20 cellular contexts compared by ENCODE assay signal in genomic region chr4:20592666-20593065, GRCh38.
DNase-seq lines count a peak whose midpoint lies in the region; ATAC-seq and TF ChIP-seq lines count a peak whose summit lies in the region.
"Had no signal": no experiment of that assay in that cellular context is flagged by ENCODE, and none has a peak within 500 bp of the region (broad histone marks: within the 10 kb centered on the region; RNA-seq: fewer than 3 reads in every experiment).

No MANE protein-coding gene starts in this region.

- no peaks in the 10 kb centered on the region for H3K79me1 ChIP-seq in IMR-90 (ENCODE audit: low read depth in 1 of 2, low read length in 2 of 2)

- no peak overlapping the region for H3K56ac ChIP-seq in IMR-90 (ENCODE audit: extremely low read depth, insufficient read depth, low read length)

- no peak overlapping the region for H3K4me2 ChIP-seq in IMR-90 (ENCODE audit: low read depth, low read length)

- H4K20me1 ChIP-seq in IMR-90 (ENCODE audit: insufficient read depth, low read length) = no peaks in the 10 kb centered on the region

- intact Hi-C loops in IMR-90 (cut with micrococcal nuclease) (no loop called here), mucosa of descending colon (cut with DNase I, micrococcal nuclease) (no loop called here)

- no peak for TF ChIP-seq CTCF in IMR-90 (conservative IDR thresholded peaks at IDR 0.05; ENCODE audit: low read depth, low read length)
- TF ChIP-seq CTCF in mucosa of descending colon (IDR thresholded peaks at IDR 0.05) = no peak

- dilution Hi-C loops in IMR-90 (cut with HindIII; ENCODE audit: low sequenced_read_pairs, unreplicated experiment) = no loop called here

- H4K5ac ChIP-seq in IMR-90 (ENCODE audit: low read depth, low read length) = no peak overlapping the region

- TF ChIP-seq RAD21 in IMR-90 (IDR thresholded peaks at IDR 0.05; ENCODE audit: low read length) = no peak

- no TSS peak for BruUV-seq in IMR-90 (replicated peaks; lab: Mats Ljungman, UMichigan)

- H3K4me1 ChIP-seq in IMR-90 (ENCODE audit: control insufficient read depth, insufficient read depth, low read length) = no peaks in the 10 kb centered on the region
- peaks cover 12% of the 10 kb centered on the region for H3K4me1 ChIP-seq in mucosa of descending colon (ENCODE audit: low read depth)
- H3K4me1 ChIP-seq: body of pancreas, testis had no signal

- no peak overlapping the region for H3K27ac ChIP-seq in IMR-90 (ENCODE audit: insufficient read depth, low read length)
- H3K27ac ChIP-seq: body of pancreas, testis had no signal

- TF ChIP-seq POLR2A in IMR-90 (IDR thresholded peaks at IDR 0.05; ENCODE audit: low read depth, low read length) = no peak

- no peak overlapping the region for H2BK20ac ChIP-seq in IMR-90 (ENCODE audit: low read depth, low read length)

- no peak overlapping the region for H3K23ac ChIP-seq in IMR-90 (ENCODE audit: low read depth, low read length)

- no peak overlapping the region for H2AK5ac ChIP-seq in IMR-90 (ENCODE audit: low read depth, low read length)

- no peak overlapping the region for H3K18ac ChIP-seq in IMR-90 (ENCODE audit: low read depth, low read length)

- H2AFZ ChIP-seq in IMR-90 (replicated peaks; ENCODE audit: low read length, poor library complexity) = no peak overlapping the region

- no peaks in the 10 kb centered on the region for H3K9me3 ChIP-seq in IMR-90 (ENCODE audit: control insufficient read depth, insufficient read depth, low read length)
- no peaks in the 10 kb centered on the region for H3K9me3 ChIP-seq in mucosa of descending colon
- H3K9me3 ChIP-seq: body of pancreas, HAP-1, testis had no signal

- no peak overlapping the region for H3K9ac ChIP-seq in IMR-90 (ENCODE audit: low read depth, low read length)

- no peak overlapping the region for H4K8ac ChIP-seq in IMR-90 (ENCODE audit: low read depth in 2 of 2, low read length in 2 of 2)

- in situ Hi-C loops in IMR-90 (cut with MboI; ENCODE audit: low sequenced_read_pairs) = no loop called here

- H3K27me3 ChIP-seq in IMR-90 (ENCODE audit: control insufficient read depth, insufficient read depth, low read length) = no peaks in the 10 kb centered on the region
- H3K27me3 ChIP-seq: body of pancreas, testis had no signal

- H2AK9ac ChIP-seq in IMR-90 (replicated peaks; ENCODE audit: low read depth, low read length, poor library complexity) = no peak overlapping the region

- H3K4ac ChIP-seq in IMR-90 (ENCODE audit: low read depth, low read length) = no peak overlapping the region

- H3K4me3 ChIP-seq in IMR-90 (ENCODE audit: insufficient read depth, low read depth, low read length) = no peak overlapping the region
- H3K4me3 ChIP-seq in mucosa of descending colon = no peak overlapping the region
- H3K4me3 ChIP-seq: body of pancreas, HAP-1, testis had no signal

- peak; percentile 10 for DNase-seq in AG20443 (ENCODE audit: low spot score)
- DNase-seq in IMR-90 = peak; percentile 65
- DNase-seq in fibroblast of gingiva (ENCODE audit: low read depth) = peak; percentile 11
- DNase-seq in mucosa of descending colon = no peak
- no peak for DNase-seq in cerebellar nuclear complex (lab: John Stamatoyannopoulos, UW)
- no peak for DNase-seq in NCI-H2029 (lab: John Stamatoyannopoulos, UW)
- no peak for DNase-seq in DMS153 (lab: John Stamatoyannopoulos, UW)
- no peak for DNase-seq in activated CD4-positive, CD25-positive, alpha-beta regulatory T cell (lab: John Stamatoyannopoulos, UW)
- DNase-seq: activated CD4-positive, alpha-beta T cell treated with anti-CD3 and anti-CD28 coated beads for 36 hours; activated naive CD8-positive, alpha-beta T cell treated with anti-CD3 and anti-CD28 coated beads for 36 hours; body of pancreas; CD4-positive, alpha-beta memory T cell; dermis blood vessel endothelial cell; naive thymus-derived CD8-positive, alpha-beta T cell; NCI-H69; testis had no signal

- peak; percentile 97 for ATAC-seq in IMR-90 (ENCODE audit: low read depth)
- peak; percentile 64 for ATAC-seq in mucosa of descending colon
- ATAC-seq: activated CD4-positive, alpha-beta T cell treated with anti-CD3 and anti-CD28 coated beads for 36 hours; body of pancreas; naive thymus-derived CD8-positive, alpha-beta T cell; Right ventricle myocardium inferior; sciatic nerve; stimulated activated effector memory CD8-positive, alpha-beta T cell treated with anti-CD3 and anti-CD28 coated beads, Interleukin-12 subunit alpha, Interleukin-12 subunit beta, amount 100 ng/mL, for 72 hours had no signal

- H2BK5ac ChIP-seq in IMR-90 (ENCODE audit: low read depth, low read length, poor library complexity, severe bottlenecking) = no peak overlapping the region

- POLR2A ChIA-PET in IMR-90 (lab: Charles Lee; ENCODE audit: unreplicated experiment) = no interaction called here

- no peaks in the 10 kb centered on the region for H3K9me1 ChIP-seq in IMR-90 (ENCODE audit: insufficient read depth, low read length)

- H3K14ac ChIP-seq in IMR-90 (replicated peaks; ENCODE audit: low read depth, low read length) = no peak overlapping the region

- no CpG with 5 or more reads among the region's 2 CpGs for WGBS in IMR-90 (ENCODE audit: extremely low coverage in 2 of 2, insufficient read length in 1 of 2), 2 experiments

- CTCF ChIA-PET in IMR-90 (lab: Yijun Ruan, JAX) = interaction anchor here (1.0 to 1.2 kb wide), 3 partner anchors 8 to 344 kb away, joined by 3 to 5 read pairs (median 3); no protein-coding TSS in a partner anchor

- no peak overlapping the region for H4K91ac ChIP-seq in IMR-90 (ENCODE audit: insufficient read depth, low read depth, low read length)

- no peak overlapping the region for H2BK15ac ChIP-seq in IMR-90 (ENCODE audit: low read depth, low read length)

- no peak overlapping the region for H2BK120ac ChIP-seq in IMR-90 (ENCODE audit: low read depth, low read length)

- no peaks in the 10 kb centered on the region for H3K36me3 ChIP-seq in IMR-90 (ENCODE audit: control insufficient read depth, insufficient read depth, low read length)
- no peaks in the 10 kb centered on the region for H3K36me3 ChIP-seq in mucosa of descending colon (ENCODE audit: low read depth)
- H3K36me3 ChIP-seq: HAP-1 had no signal

TF ChIP-seq in IMR-90, 13 proteins besides CTCF, POLR2A, EP300 and RAD21:
- TF ChIP-seq MXI1 (IDR thresholded peaks at IDR 0.05; ENCODE audit: borderline replicate concordance, low read depth, low read length) = no peak
- TF ChIP-seq CHD1 (IDR thresholded peaks at IDR 0.05; ENCODE audit: low read depth, low read length) = no peak
- TF ChIP-seq ELK1 (IDR thresholded peaks at IDR 0.05; ENCODE audit: borderline replicate concordance, low read depth, low read length) = no peak
- no peak for TF ChIP-seq MAFK (IDR thresholded peaks at IDR 0.05; ENCODE audit: low read depth, low read length)
- no peak for TF ChIP-seq RCOR1 (IDR thresholded peaks at IDR 0.05; ENCODE audit: insufficient replicate concordance, low read length)

Comparison
In these comparisons a context has a peak if more than half of its experiments do, and no peak if none do; other contexts are left out.
1. DNase-seq: peak in AG20443 (single experiment), IMR-90 (single experiment) and fibroblast of gingiva (single experiment); none in mucosa of descending colon (0 of 3), cerebellar nuclear complex (0 of 2), NCI-H2029 (single experiment), DMS153 (single experiment) and activated CD4-positive, CD25-positive, alpha-beta regulatory T cell (0 of 4).